ENCODE assay signal across 8 cellular contexts in genomic region chr9:32385135-32385884, GRCh38. TPM values are rescaled to one million over a fixed set of nuclear protein-coding genes. Genes with fewer than 3 reads are reported as not detected.
DNase-seq lines count a peak whose midpoint lies in the region; ATAC-seq lines count a peak whose summit lies in the region.

No MANE protein-coding gene starts in this region.

- H3K9me3 Mint-ChIP-seq in IgD-negative memory B cell (no peaks in the 10 kb centered on the region), naive B cell (no peaks in the 10 kb centered on the region)

- no peak for ATAC-seq in naive B cell (ENCODE audit: low read depth in 2 of 2)
- ATAC-seq in GM18868 (IDR thresholded peaks at IDR 0.05; ENCODE audit: unreplicated experiment): no peak
- no peak for ATAC-seq in GM19328 (IDR thresholded peaks at IDR 0.05; ENCODE audit: unreplicated experiment)

- peak; percentile 7 to 27 for DNase-seq in AML-193 (lab: John Stamatoyannopoulos, UW)
- peak; percentile 7 for DNase-seq in cerebellar cortex (ENCODE audit: low spot score)
- no peak for DNase-seq in naive B cell
- no peak for DNase-seq in activated gamma-delta T cell (lab: John Stamatoyannopoulos, UW)
- no peak for DNase-seq in GM19240 (ENCODE audit: insufficient read length, low spot score)

- H3K4me3 Mint-ChIP-seq in IgD-negative memory B cell (peak overlapping the region; percentile 82 to 94 (median 88)), naive B cell (peak overlapping the region; percentile 75 to 93 (median 90))

- H3K27ac Mint-ChIP-seq in IgD-negative memory B cell: peak overlapping the region in 1 of 3 donors; percentile 31
- peak overlapping the region in 2 of 6 donors; percentile 53 to 83 for H3K27ac Mint-ChIP-seq in naive B cell

- H3K36me3 Mint-ChIP-seq in IgD-negative memory B cell (no peaks in the 10 kb centered on the region), naive B cell (no peaks in the 10 kb centered on the region)

- H3K27me3 Mint-ChIP-seq in IgD-negative memory B cell (peaks cover 13% of the 10 kb centered on the region), naive B cell (peaks cover 4 to 24% (median 21%) of the 10 kb centered on the region in 3 donors)

- peaks cover 5 to 23% (median 5%) of the 10 kb centered on the region in 3 donors for H3K4me1 Mint-ChIP-seq in IgD-negative memory B cell
- peaks cover 12 to 14% (median 14%) of the 10 kb centered on the region in 3 donors for H3K4me1 Mint-ChIP-seq in naive B cell

RNA-seq across cellular contexts. Expression of gene ACO1, which starts 0.9 kb away (rescaled TPM):
- polyA plus RNA-seq in IgD-negative memory B cell (8.9 TPM), naive B cell (ENCODE audit: low read depth in 6 of 6) (10 to 100 TPM in 1 of 6 donors, 1 to 10 TPM in 5; 6.2 to 10.4 (median 7.4) TPM)

Comparison
In these comparisons a context has a peak if more than half of its experiments do, and no peak if none do; other contexts are left out.
1. DNase-seq: peak in AML-193 (2 of 2) and cerebellar cortex (single experiment); none in naive B cell (single experiment), activated gamma-delta T cell (single experiment) and GM19240 (single experiment).